Comparison of ENCODE assay signal across 18 cellular contexts in genomic region chr3:40753371-40753770, GRCh38.
"Had no signal": no experiment of that assay in that cellular context is flagged by ENCODE, and none has a peak within 500 bp of the region (broad histone marks: within the 10 kb centered on the region; RNA-seq: fewer than 3 reads in every experiment).

No MANE protein-coding gene starts in this region.

- H3K9me3 Mint-ChIP-seq: T-cell had no signal

- H3K27ac Mint-ChIP-seq: T-cell had no signal

- DNase-seq: KBM-7; MV-4-11; NCI-H1048; NCI-H1105; NCI-H1417; NCI-H1436 treated with DMSO at 0.1 percent for 48 hours; NCI-H187; NCI-H2029; NCI-H2081 treated with DMSO at 0.1 percent for 48 hours; NCI-H2227 treated with DMSO at 0.1 percent for 48 hours; NCI-H526 treated with DMSO at 0.1 percent for 48 hours; NCI-H748 treated with DMSO at 0.1 percent for 48 hours; NK-92 treated with Interleukin-12 subunit alpha and Interleukin-12 subunit beta, amount 100 ng/mL, for 24 hours; PC-3; SHP77; SK-N-SH; SW 1271; T-cell had no signal

- H3K36me3 Mint-ChIP-seq: T-cell had no signal

- H3K4me3 Mint-ChIP-seq: T-cell had no signal

- H3K4me1 Mint-ChIP-seq: T-cell had no signal
